Comparison of ENCODE assay signal across 8 cellular contexts in genomic region chr10:102419561-102420442, GRCh38. TPM values are rescaled to one million over a fixed set of nuclear protein-coding genes. Genes with fewer than 3 reads are reported as not detected.
DNase-seq lines count a peak whose midpoint lies in the region; ATAC-seq, FAIRE-seq and TF ChIP-seq lines count a peak whose summit lies in the region.

No MANE protein-coding gene starts in this region.

- no peaks in the 10 kb centered on the region for H3K9me3 ChIP-seq in WERI-Rb-1 (ENCODE audit: severe bottlenecking)

- H3K27ac ChIP-seq in WERI-Rb-1: peak overlapping the region; percentile 99

- H3K27ac Mint-ChIP-seq in central memory CD8-positive, alpha-beta T cell (ENCODE audit: low read depth): peak overlapping the region; percentile 41

- DNase-seq in GM12891 (ENCODE audit: insufficient read length, low spot score): no peak
- DNase-seq in NCI-H187 treated with DMSO at 0.1 percent for 48 hours (lab: John Stamatoyannopoulos, UW): peak; percentile 9
- DNase-seq in WERI-Rb-1: peak; percentile 91
- peak; percentile 39 to 59 for DNase-seq in central memory CD8-positive, alpha-beta T cell (ENCODE audit: low spot score in 2 of 2)
- peak; percentile 65 for DNase-seq in left lobe of liver (ENCODE audit: low spot score)
- DNase-seq in stimulated activated CD4-positive, alpha-beta T cell treated with anti-CD3 and anti-CD28 coated beads, Interleukin-4, amount 100 ng/mL, for 4 hours: peak; percentile 55 to 69

- no peaks in the 10 kb centered on the region for H3K27me3 ChIP-seq in WERI-Rb-1 (ENCODE audit: insufficient read depth, low read depth, severe bottlenecking)

- H3K36me3 ChIP-seq in WERI-Rb-1: peaks cover 56% of the 10 kb centered on the region

- peaks cover 35% of the 10 kb centered on the region for H3K4me1 Mint-ChIP-seq in central memory CD8-positive, alpha-beta T cell

- no peak for TF ChIP-seq CTCF in WERI-Rb-1 (IDR thresholded peaks at IDR 0.05; ENCODE audit: low read depth, low read length)

- H3K36me3 Mint-ChIP-seq in central memory CD8-positive, alpha-beta T cell (ENCODE audit: insufficient read depth): peaks cover 23% of the 10 kb centered on the region

- peak overlapping the region; percentile 100 for H3K4me3 Mint-ChIP-seq in central memory CD8-positive, alpha-beta T cell

- H3K27me3 Mint-ChIP-seq in central memory CD8-positive, alpha-beta T cell: peaks cover 37% of the 10 kb centered on the region

- no peak for TF ChIP-seq POLR2A in GM12891 (IDR thresholded peaks at IDR 0.05; ENCODE audit: low read depth, low read length)

- H3K4me3 ChIP-seq in WERI-Rb-1 (ENCODE audit: low read depth, low read length): peak overlapping the region; percentile 88

- no peaks in the 10 kb centered on the region for H3K9me3 Mint-ChIP-seq in central memory CD8-positive, alpha-beta T cell

- no peak for ATAC-seq in central memory CD8-positive, alpha-beta T cell (replicated peaks; ENCODE audit: extremely low read depth, poor library complexity, severe bottlenecking)
- ATAC-seq in left lobe of liver (no peak), HG03139 (IDR thresholded peaks at IDR 0.05; ENCODE audit: unreplicated experiment) (no peak), GM21786 (IDR thresholded peaks at IDR 0.05; ENCODE audit: unreplicated experiment) (no peak)

- peak; percentile 84 for FAIRE-seq in GM12891 (lab: Jason Lieb, UNC)

TF ChIP-seq in GM12891, 5 proteins besides CTCF, POLR2A, EP300 and RAD21:
- TF ChIP-seq POU2F2 (IDR thresholded peaks at IDR 0.05; ENCODE audit: low read depth, low read length): no peak
- TF ChIP-seq TAF1 (IDR thresholded peaks at IDR 0.05; ENCODE audit: low read depth, low read length): no peak
- TF ChIP-seq POLR2AphosphoS5 (IDR thresholded peaks at IDR 0.05; ENCODE audit: low read depth, low read length): no peak

RNA-seq across cellular contexts. Expression of gene FBXL15, which starts 0.8 kb away (rescaled TPM):
- 8.4 TPM for polyA plus RNA-seq in GM12891 (2012; ENCODE audit: low read depth, missing spikeins)
- 12.7 TPM for total RNA-seq in left lobe of liver

RNA-seq across cellular contexts. Expression of gene PSD, which starts 1.2 kb away (rescaled TPM):
- polyA plus RNA-seq in GM12891 (2012; ENCODE audit: low read depth, missing spikeins): 2.7 TPM
- 7.0 TPM for total RNA-seq in left lobe of liver

RNA-seq across cellular contexts. Expression of gene CUEDC2, which starts 12.6 kb away (rescaled TPM):
- 78.9 TPM for polyA plus RNA-seq in GM12891 (2012; ENCODE audit: low read depth, missing spikeins)
- 23.4 TPM for total RNA-seq in left lobe of liver

RNA-seq across cellular contexts. Expression of gene NFKB2, which starts 24.3 kb away (rescaled TPM):
- polyA plus RNA-seq in GM12891 (2012; ENCODE audit: low read depth, missing spikeins): 125 TPM
- 9.0 TPM for total RNA-seq in left lobe of liver

RNA-seq across cellular contexts. Expression of gene C10orf95, which starts 31.5 kb away (rescaled TPM):
- 0.59 TPM for polyA plus RNA-seq in GM12891 (2012; ENCODE audit: low read depth, missing spikeins)
- not detected for total RNA-seq in left lobe of liver
